Comparison of ENCODE assay signal across 13 cellular contexts in the genomic region with DNA sequence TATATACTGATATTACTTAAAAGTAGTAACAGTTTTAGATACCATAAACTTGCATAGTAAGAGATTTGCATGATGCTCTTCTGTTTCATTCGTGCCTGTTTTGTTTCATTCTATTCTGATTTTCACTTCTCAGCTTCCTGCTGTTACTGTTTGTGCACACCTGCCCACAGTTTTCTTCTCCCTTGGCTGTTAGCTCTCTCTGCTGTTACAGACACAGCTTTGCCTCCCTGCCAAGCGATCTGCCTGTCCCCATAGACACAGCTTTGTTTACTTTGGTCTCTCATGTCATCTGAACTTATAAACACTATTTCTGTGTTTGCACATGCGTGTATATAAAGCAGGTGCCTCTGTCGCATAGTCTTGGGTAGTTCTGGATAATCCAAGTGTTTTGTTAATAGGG. TPM values are rescaled to one million over a fixed set of nuclear protein-coding genes. Genes with fewer than 3 reads are reported as not detected.
A peak's percentile ranks its signal among the peaks of the same experiment; 100 is the strongest.
DNase-seq lines count a peak whose midpoint lies in the region; ATAC-seq lines count a peak whose summit lies in the region.
"Had no signal": no experiment of that assay in that cellular context is flagged by ENCODE, and none has a peak within 500 bp of the region (broad histone marks: within the 10 kb centered on the region; RNA-seq: fewer than 3 reads in every experiment).

No MANE protein-coding gene starts in this region.

- peak overlapping the region; percentile 66 for H3K27ac Mint-ChIP-seq in activated T-cell treated with anti-CD3 and anti-CD28 coated beads, Interleukin-2, amount 50 U/mL, for 72 hours
- H3K27ac Mint-ChIP-seq in IgD-negative memory B cell = peak overlapping the region; percentile 5 to 79 (median 71)
- peak overlapping the region; percentile 26 for H3K27ac Mint-ChIP-seq in stimulated activated effector memory CD8-positive, alpha-beta T cell treated with anti-CD3 and anti-CD28 coated beads, Interleukin-12 subunit alpha, Interleukin-12 subunit beta, amount 100 ng/mL, for 72 hours
- H3K27ac Mint-ChIP-seq in activated CD4-positive, alpha-beta memory T cell treated with anti-CD3 and anti-CD28 coated beads, Interleukin-2, amount 10 ng/mL, durations not matched to agents 7 days and 5 days = no peak overlapping the region
- H3K27ac Mint-ChIP-seq: dendritic cell treated with granulocyte-macrophage colony-stimulating factor and Interleukin-4, amounts not matched to agents 40 ng/mL and 50 ng/mL, for 4 days had no signal

- CTCF ChIA-PET in activated CD4-positive, alpha-beta memory T cell treated with anti-CD3 and anti-CD28 coated beads, Interleukin-2, amount 10 ng/mL, durations not matched to agents 7 days and 5 days (lab: Charles Lee) = no interaction called here

- POLR2A ChIA-PET in activated CD4-positive, alpha-beta memory T cell treated with anti-CD3 and anti-CD28 coated beads, Interleukin-2, amount 10 ng/mL, durations not matched to agents 7 days and 5 days (lab: Charles Lee) = interaction anchor here (1.4 kb wide), 1 partner anchor 11 kb away, joined by 3 read pairs; no protein-coding TSS in a partner anchor

- no peak for DNase-seq in activated T-cell treated with anti-CD3 and anti-CD28 coated beads, Interleukin-2, amount 50 U/mL, for 72 hours
- no peak for DNase-seq in activated T-cell treated with anti-CD3 and anti-CD28 coated beads, Interleukin-2, amount 50 U/mL, for 4 hours
- DNase-seq in NCI-H774 (lab: John Stamatoyannopoulos, UW) = peak; percentile 97
- DNase-seq in stimulated activated effector memory CD8-positive, alpha-beta T cell treated with anti-CD3 and anti-CD28 coated beads, Interleukin-12 subunit alpha, Interleukin-12 subunit beta, amount 100 ng/mL, for 72 hours (ENCODE audit: low spot score in 2 of 2) = no peak
- DNase-seq in activated CD4-positive, alpha-beta memory T cell treated with anti-CD3 and anti-CD28 coated beads, Interleukin-2, amount 10 ng/mL, durations not matched to agents 7 days and 5 days = no peak
- no peak for DNase-seq in stimulated activated CD8-positive, alpha-beta memory T cell treated with anti-CD3 and anti-CD28 coated beads, Interleukin-4, amount 100 ng/mL, for 48 hours
- DNase-seq: activated gamma-delta T cell treated with Interleukin-2 at 50 U/mL for 16 hours, head of caudate nucleus, tibial artery had no signal

- H3K9me3 Mint-ChIP-seq in activated T-cell treated with anti-CD3 and anti-CD28 coated beads, Interleukin-2, amount 50 U/mL, for 72 hours = no peaks in the 10 kb centered on the region
- no peaks in the 10 kb centered on the region for H3K9me3 Mint-ChIP-seq in activated T-cell treated with anti-CD3 and anti-CD28 coated beads, Interleukin-2, amount 50 U/mL, for 4 hours
- no peaks in the 10 kb centered on the region for H3K9me3 Mint-ChIP-seq in IgD-negative memory B cell
- H3K9me3 Mint-ChIP-seq in stimulated activated effector memory CD8-positive, alpha-beta T cell treated with anti-CD3 and anti-CD28 coated beads, Interleukin-12 subunit alpha, Interleukin-12 subunit beta, amount 100 ng/mL, for 72 hours = no peaks in the 10 kb centered on the region
- no peaks in the 10 kb centered on the region for H3K9me3 Mint-ChIP-seq in activated CD4-positive, alpha-beta memory T cell treated with anti-CD3 and anti-CD28 coated beads, Interleukin-2, amount 10 ng/mL, durations not matched to agents 7 days and 5 days
- H3K9me3 Mint-ChIP-seq: dendritic cell treated with granulocyte-macrophage colony-stimulating factor and Interleukin-4, amounts not matched to agents 40 ng/mL and 50 ng/mL, for 4 days; GM23338 had no signal

- ATAC-seq in activated T-cell treated with anti-CD3 and anti-CD28 coated beads, Interleukin-2, amount 50 U/mL, for 72 hours (replicated peaks in 1 of 2) = no peak
- ATAC-seq in activated T-cell treated with anti-CD3 and anti-CD28 coated beads, Interleukin-2, amount 50 U/mL, for 4 hours = no peak
- no peak for ATAC-seq in stimulated activated effector memory CD8-positive, alpha-beta T cell treated with anti-CD3 and anti-CD28 coated beads, Interleukin-12 subunit alpha, Interleukin-12 subunit beta, amount 100 ng/mL, for 72 hours
- ATAC-seq in GM19328 (IDR thresholded peaks at IDR 0.05; ENCODE audit: unreplicated experiment) = no peak
- ATAC-seq: GM23338 had no signal

- H3K4me1 Mint-ChIP-seq in activated T-cell treated with anti-CD3 and anti-CD28 coated beads, Interleukin-2, amount 50 U/mL, for 72 hours (ENCODE audit: low read depth) = peaks cover 6% of the 10 kb centered on the region
- peaks cover 41% of the 10 kb centered on the region for H3K4me1 Mint-ChIP-seq in activated T-cell treated with anti-CD3 and anti-CD28 coated beads, Interleukin-2, amount 50 U/mL, for 4 hours (ENCODE audit: low read depth)
- H3K4me1 Mint-ChIP-seq in IgD-negative memory B cell = peaks cover 31 to 48% (median 41%) of the 10 kb centered on the region in 3 donors
- peaks cover 47% of the 10 kb centered on the region for H3K4me1 Mint-ChIP-seq in stimulated activated effector memory CD8-positive, alpha-beta T cell treated with anti-CD3 and anti-CD28 coated beads, Interleukin-12 subunit alpha, Interleukin-12 subunit beta, amount 100 ng/mL, for 72 hours
- H3K4me1 Mint-ChIP-seq in activated CD4-positive, alpha-beta memory T cell treated with anti-CD3 and anti-CD28 coated beads, Interleukin-2, amount 10 ng/mL, durations not matched to agents 7 days and 5 days = peaks cover 43% of the 10 kb centered on the region

- peaks cover 15 to 40% of the 10 kb centered on the region in 2 donors for H3K36me3 Mint-ChIP-seq in activated T-cell treated with anti-CD3 and anti-CD28 coated beads, Interleukin-2, amount 50 U/mL, for 72 hours (ENCODE audit: insufficient read depth in 2 of 2)
- peaks cover 63% of the 10 kb centered on the region for H3K36me3 Mint-ChIP-seq in activated T-cell treated with anti-CD3 and anti-CD28 coated beads, Interleukin-2, amount 50 U/mL, for 4 hours (ENCODE audit: insufficient read depth)
- H3K36me3 Mint-ChIP-seq in IgD-negative memory B cell = peaks cover 9% of the 10 kb centered on the region
- H3K36me3 Mint-ChIP-seq in stimulated activated effector memory CD8-positive, alpha-beta T cell treated with anti-CD3 and anti-CD28 coated beads, Interleukin-12 subunit alpha, Interleukin-12 subunit beta, amount 100 ng/mL, for 72 hours = peaks cover 100% of the 10 kb centered on the region
- H3K36me3 Mint-ChIP-seq in activated CD4-positive, alpha-beta memory T cell treated with anti-CD3 and anti-CD28 coated beads, Interleukin-2, amount 10 ng/mL, durations not matched to agents 7 days and 5 days (ENCODE audit: low read depth) = peaks cover 77% of the 10 kb centered on the region

- no peak overlapping the region for H3K4me3 Mint-ChIP-seq in activated T-cell treated with anti-CD3 and anti-CD28 coated beads, Interleukin-2, amount 50 U/mL, for 72 hours
- no peak overlapping the region for H3K4me3 Mint-ChIP-seq in activated T-cell treated with anti-CD3 and anti-CD28 coated beads, Interleukin-2, amount 50 U/mL, for 4 hours
- H3K4me3 Mint-ChIP-seq in IgD-negative memory B cell = peak overlapping the region in 1 of 4 donors; percentile 39
- H3K4me3 Mint-ChIP-seq in stimulated activated effector memory CD8-positive, alpha-beta T cell treated with anti-CD3 and anti-CD28 coated beads, Interleukin-12 subunit alpha, Interleukin-12 subunit beta, amount 100 ng/mL, for 72 hours = no peak overlapping the region
- no peak overlapping the region for H3K4me3 Mint-ChIP-seq in activated CD4-positive, alpha-beta memory T cell treated with anti-CD3 and anti-CD28 coated beads, Interleukin-2, amount 10 ng/mL, durations not matched to agents 7 days and 5 days
- H3K4me3 Mint-ChIP-seq: dendritic cell treated with granulocyte-macrophage colony-stimulating factor and Interleukin-4, amounts not matched to agents 40 ng/mL and 50 ng/mL, for 4 days; GM23338 had no signal

- H3K27me3 Mint-ChIP-seq in activated T-cell treated with anti-CD3 and anti-CD28 coated beads, Interleukin-2, amount 50 U/mL, for 72 hours (ENCODE audit: low read depth) = no peaks in the 10 kb centered on the region
- no peaks in the 10 kb centered on the region for H3K27me3 Mint-ChIP-seq in activated T-cell treated with anti-CD3 and anti-CD28 coated beads, Interleukin-2, amount 50 U/mL, for 4 hours (ENCODE audit: low read depth)
- no peaks in the 10 kb centered on the region for H3K27me3 Mint-ChIP-seq in IgD-negative memory B cell
- H3K27me3 Mint-ChIP-seq in activated CD4-positive, alpha-beta memory T cell treated with anti-CD3 and anti-CD28 coated beads, Interleukin-2, amount 10 ng/mL, durations not matched to agents 7 days and 5 days = no peaks in the 10 kb centered on the region
- H3K27me3 Mint-ChIP-seq: dendritic cell treated with granulocyte-macrophage colony-stimulating factor and Interleukin-4, amounts not matched to agents 40 ng/mL and 50 ng/mL, for 4 days had no signal

RNA-seq across cellular contexts. Expression of a gene that starts 21.4 kb away (rescaled TPM):
- total RNA-seq in activated T-cell treated with anti-CD3 and anti-CD28 coated beads, Interleukin-2, amount 50 U/mL, for 72 hours = 10 to 100 TPM; 66.4 to 81.5 TPM
- 10 to 100 TPM; 38.5 to 45.7 (median 40.7) TPM for total RNA-seq in activated T-cell treated with anti-CD3 and anti-CD28 coated beads, Interleukin-2, amount 50 U/mL, for 4 hours
- 35.5 TPM for polyA plus RNA-seq in IgD-negative memory B cell
- total RNA-seq in activated CD4-positive, alpha-beta memory T cell treated with anti-CD3 and anti-CD28 coated beads, Interleukin-2, amount 10 ng/mL, durations not matched to agents 7 days and 5 days = 10 to 100 TPM; 46.2 to 52.8 TPM

RNA-seq across cellular contexts. Expression of a gene that starts 25.3 kb away (rescaled TPM):
- 10 to 100 TPM; 75.1 to 99.4 TPM for total RNA-seq in activated T-cell treated with anti-CD3 and anti-CD28 coated beads, Interleukin-2, amount 50 U/mL, for 72 hours
- 10 to 100 TPM; 67.5 to 75.4 (median 69.8) TPM for total RNA-seq in activated T-cell treated with anti-CD3 and anti-CD28 coated beads, Interleukin-2, amount 50 U/mL, for 4 hours
- 22.6 TPM for polyA plus RNA-seq in IgD-negative memory B cell
- 10 to 100 TPM; 59.6 to 64.0 TPM for total RNA-seq in activated CD4-positive, alpha-beta memory T cell treated with anti-CD3 and anti-CD28 coated beads, Interleukin-2, amount 10 ng/mL, durations not matched to agents 7 days and 5 days

RNA-seq across cellular contexts. Expression of a gene that starts 54.3 kb away (rescaled TPM):
- total RNA-seq in activated T-cell treated with anti-CD3 and anti-CD28 coated beads, Interleukin-2, amount 50 U/mL, for 72 hours = 10 to 100 TPM; 39.4 to 42.3 TPM
- 10 to 100 TPM; 40.7 to 44.1 (median 42.3) TPM for total RNA-seq in activated T-cell treated with anti-CD3 and anti-CD28 coated beads, Interleukin-2, amount 50 U/mL, for 4 hours
- polyA plus RNA-seq in IgD-negative memory B cell = 14.6 TPM
- total RNA-seq in activated CD4-positive, alpha-beta memory T cell treated with anti-CD3 and anti-CD28 coated beads, Interleukin-2, amount 10 ng/mL, durations not matched to agents 7 days and 5 days = 10 to 100 TPM; 30.6 to 32.8 TPM
